In the genomic region with DNA sequence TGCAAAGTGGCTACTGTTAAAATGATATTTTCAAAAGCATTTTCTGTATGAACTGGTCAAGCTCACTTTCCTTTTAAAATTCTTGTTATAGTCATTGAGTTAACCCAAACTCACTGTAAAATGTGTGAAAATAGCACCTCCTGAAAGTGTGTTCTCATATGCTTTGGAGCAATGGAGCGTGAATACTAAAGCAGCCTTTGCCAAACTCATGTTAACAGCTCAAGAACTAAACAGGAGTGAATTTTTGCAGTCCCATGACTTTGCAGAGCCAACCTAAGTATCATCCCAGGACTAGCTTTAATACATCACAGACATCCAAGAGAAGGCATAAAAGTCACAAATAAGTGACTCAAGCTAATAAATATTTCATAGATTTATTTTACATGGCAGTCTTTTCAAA, we compare ENCODE assay signal across 1 cellular context.
TF ChIP-seq lines count a peak whose summit lies in the region.

No MANE protein-coding gene starts in this region.

TF ChIP-seq in HepG2, 621 proteins besides CTCF, POLR2A, EP300 and RAD21:
- no peak for TF ChIP-seq NR2F1 (CRISPR knock-in tag; IDR thresholded peaks at IDR 0.05)
- no peak for TF ChIP-seq ZNF589 (CRISPR knock-in tag; conservative IDR thresholded peaks at IDR 0.05)
- TF ChIP-seq AKAP8 (CRISPR knock-in tag; IDR thresholded peaks at IDR 0.05), result no peak
